Comparison of ENCODE assay signal across 24 cellular contexts in the genomic region with DNA sequence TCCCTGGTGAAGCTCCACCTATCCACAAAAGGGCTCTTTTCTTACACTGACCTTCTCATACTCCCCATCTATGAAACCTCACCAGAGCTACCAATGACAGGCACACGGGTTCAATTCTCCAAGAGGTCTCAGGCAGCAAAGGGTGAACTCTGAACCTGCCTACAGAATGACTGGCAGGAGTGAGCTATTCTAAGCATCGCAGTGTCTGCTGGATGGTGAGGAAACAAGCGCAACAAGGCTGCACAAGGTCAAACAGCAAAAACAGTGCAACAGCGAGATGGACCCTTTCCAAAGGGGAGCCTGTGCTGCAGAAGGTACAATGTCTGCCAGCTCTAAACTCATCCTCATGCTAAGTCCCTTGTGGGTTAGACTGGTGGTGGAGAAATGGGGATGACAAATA. TPM values are rescaled to one million over a fixed set of nuclear protein-coding genes. Genes with fewer than 3 reads are reported as not detected.
DNase-seq lines count a peak whose midpoint lies in the region; ATAC-seq and TF ChIP-seq lines count a peak whose summit lies in the region.
"Had no signal": no experiment of that assay in that cellular context is flagged by ENCODE, and none has a peak within 500 bp of the region (broad histone marks: within the 10 kb centered on the region; RNA-seq: fewer than 3 reads in every experiment).

No MANE protein-coding gene starts in this region.

- H3K9ac ChIP-seq in endodermal cell (ENCODE audit: extremely low read depth, low read length, poor library complexity, severe bottlenecking): no peak overlapping the region
- H3K9ac ChIP-seq: BLaER1 had no signal

- no peak overlapping the region for H3K4me3 ChIP-seq in endodermal cell (ENCODE audit: low read length)
- no peak overlapping the region for H3K4me3 ChIP-seq in gastrocnemius medialis
- no peak overlapping the region for H3K4me3 ChIP-seq in brain microvascular endothelial cell (ENCODE audit: low read depth, low read length)
- H3K4me3 ChIP-seq: BLaER1, GM12878 had no signal

- H3K27me3 Mint-ChIP-seq in endodermal cell (ENCODE audit: insufficient read depth): no peaks in the 10 kb centered on the region
- no peaks in the 10 kb centered on the region for H3K27me3 Mint-ChIP-seq in nephron (ENCODE audit: low read depth)
- H3K27me3 Mint-ChIP-seq: CD4-positive, alpha-beta memory T cell had no signal

- H3K27ac Mint-ChIP-seq in endodermal cell: no peak overlapping the region
- H3K27ac Mint-ChIP-seq in nephron: peak overlapping the region in 2 of 3 experiments; percentile 11 to 26
- H3K27ac Mint-ChIP-seq: CD14-positive monocyte; CD4-positive, alpha-beta memory T cell; CD4-positive, CD25-positive, alpha-beta regulatory T cell had no signal

- H3K27me3 ChIP-seq in endodermal cell (ENCODE audit: control insufficient read depth, insufficient read depth, low read length, poor library complexity, severe bottlenecking) (no peaks in the 10 kb centered on the region), gastrocnemius medialis (no peaks in the 10 kb centered on the region), brain microvascular endothelial cell (replicated peaks) (no peaks in the 10 kb centered on the region)
- H3K27me3 ChIP-seq: BE2C, BLaER1 had no signal

- peaks cover 17% of the 10 kb centered on the region for H3K9me3 ChIP-seq in endodermal cell (ENCODE audit: control insufficient read depth, low read length)
- H3K9me3 ChIP-seq in gastrocnemius medialis: no peaks in the 10 kb centered on the region
- H3K9me3 ChIP-seq: BE2C had no signal

- TF ChIP-seq CTCF in endodermal cell (conservative IDR thresholded peaks at IDR 0.05): no peak
- TF ChIP-seq CTCF in nephron (IDR thresholded peaks at IDR 0.05; ENCODE audit: unreplicated experiment in 3 of 3): no peak
- TF ChIP-seq CTCF in gastrocnemius medialis (IDR thresholded peaks at IDR 0.05 in 4 of 5, conservative IDR thresholded peaks at IDR 0.05 in 1 of 5): no peak
- TF ChIP-seq CTCF in brain microvascular endothelial cell (IDR thresholded peaks at IDR 0.05; ENCODE audit: low read depth, low read length, missing control alignments): no peak

- H3K4me1 Mint-ChIP-seq in endodermal cell (peaks cover 14% of the 10 kb centered on the region), nephron (peaks cover 26% of the 10 kb centered on the region)
- H3K4me1 Mint-ChIP-seq: CD4-positive, alpha-beta memory T cell; CD4-positive, CD25-positive, alpha-beta regulatory T cell; CD8-positive, alpha-beta memory T cell had no signal

- H3K9me3 Mint-ChIP-seq in endodermal cell (peaks cover 30% of the 10 kb centered on the region), nephron (peaks cover 15% of the 10 kb centered on the region)
- H3K9me3 Mint-ChIP-seq: CD4-positive, CD25-positive, alpha-beta regulatory T cell had no signal

- H3K36me3 Mint-ChIP-seq in endodermal cell (ENCODE audit: low read depth) (peaks cover 8% of the 10 kb centered on the region), nephron (ENCODE audit: low read depth) (peaks cover 26% of the 10 kb centered on the region)
- H3K36me3 Mint-ChIP-seq: CD14-positive monocyte; CD4-positive, alpha-beta memory T cell; CD4-positive, CD25-positive, alpha-beta regulatory T cell; CD8-positive, alpha-beta memory T cell had no signal

- no peak for TF ChIP-seq POLR2A in gastrocnemius medialis (IDR thresholded peaks at IDR 0.05)

- 94 to 97% methylated on average over 4 of the region's 4 CpGs for WGBS in endodermal cell (ENCODE audit: insufficient coverage in 1 of 2, insufficient read length in 1 of 2), 2 experiments

- H3K36me3 ChIP-seq in endodermal cell (ENCODE audit: control insufficient read depth, insufficient read depth, low read length) (no peaks in the 10 kb centered on the region), gastrocnemius medialis (no peaks in the 10 kb centered on the region), brain microvascular endothelial cell (replicated peaks) (no peaks in the 10 kb centered on the region)
- H3K36me3 ChIP-seq: BE2C, BLaER1 had no signal

- H3K4me3 Mint-ChIP-seq in endodermal cell (no peak overlapping the region), nephron (no peak overlapping the region)
- H3K4me3 Mint-ChIP-seq: CD14-positive monocyte; CD4-positive, alpha-beta memory T cell; CD4-positive, CD25-positive, alpha-beta regulatory T cell had no signal

- H3K27ac ChIP-seq in endodermal cell (ENCODE audit: low read depth, low read length) (no peak overlapping the region), gastrocnemius medialis (peak overlapping the region in 3 of 4 donors; percentile 10 to 31 (median 23)), brain microvascular endothelial cell (no peak overlapping the region)
- H3K27ac ChIP-seq: BLaER1 had no signal

- DNase-seq in endodermal cell (peak; percentile 18), gastrocnemius medialis (no peak), KG1 (lab: John Stamatoyannopoulos, UW) (no peak), brain microvascular endothelial cell (no peak)
- DNase-seq: 8988T; ACHN; BE2C; C1 segment of cervical spinal cord; CD4-positive, alpha-beta memory T cell; CD4-positive, CD25-positive, alpha-beta regulatory T cell; CD8-positive, alpha-beta memory T cell; COR-L47; DMS 273 treated with DMSO at 0.1 percent for 48 hours; DMS153; DMS53; DMS79; DND-41; EL; GDM1 had no signal

- H3K4me1 ChIP-seq in endodermal cell (ENCODE audit: control insufficient read depth, insufficient read depth, low read length) (peaks cover 5% of the 10 kb centered on the region), gastrocnemius medialis (peaks cover 37 to 55% of the 10 kb centered on the region in 2 donors)
- H3K4me1 ChIP-seq: BE2C, BLaER1 had no signal

- in situ Hi-C loops in gastrocnemius medialis (cut with MboI; ENCODE audit: low sequenced_read_pairs in 4 of 4): no loop called here
- in situ Hi-C loops in brain microvascular endothelial cell (cut with HindIII; ENCODE audit: low pct_ligation_motif_present, low sequenced_read_pairs): no loop called here

- peak; percentile 40 to 84 for ATAC-seq in gastrocnemius medialis
- ATAC-seq in GM21737 (IDR thresholded peaks at IDR 0.05; ENCODE audit: unreplicated experiment): no peak
- ATAC-seq: GM12878 had no signal

- intact Hi-C loops in gastrocnemius medialis (cut with DNase I; ENCODE audit: low total_unique reads): no loop called here

RNA-seq across cellular contexts. Expression of gene TMCC3, which starts 22.0 kb away (rescaled TPM):
- total RNA-seq in endodermal cell: 1 to 10 TPM; 2.5 to 4.2 TPM
- 2.8 TPM for polyA plus RNA-seq in endodermal cell (2013, experiment 1 of 2)
- polyA plus RNA-seq in endodermal cell (2013, experiment 2 of 2): 3.2 TPM
- total RNA-seq in gastrocnemius medialis: 10 to 100 TPM; 17.2 to 51.6 (median 39.5) TPM

Comparison
In these comparisons a context has a peak if more than half of its experiments do, and no peak if none do; other contexts are left out.
1. H3K27ac ChIP-seq: peak in gastrocnemius medialis (3 of 4); none in endodermal cell (single experiment) and brain microvascular endothelial cell (single experiment).